In genomic region chrX:11298600-11298999, GRCh38 we compare ENCODE assay signal across 30 cellular contexts. TPM values are rescaled to one million over a fixed set of nuclear protein-coding genes. Genes with fewer than 3 reads are reported as not detected.
DNase-seq lines count a peak whose midpoint lies in the region; ATAC-seq, FAIRE-seq and TF ChIP-seq lines count a peak whose summit lies in the region.
"Had no signal": no experiment of that assay in that cellular context is flagged by ENCODE, and none has a peak within 500 bp of the region (broad histone marks: within the 10 kb centered on the region; RNA-seq: fewer than 3 reads in every experiment).

No MANE protein-coding gene starts in this region.

- H3K9me3 Mint-ChIP-seq in chondrocyte (ENCODE audit: low read depth), result peaks cover 9% of the 10 kb centered on the region
- peaks cover 0 to 1% of the 10 kb centered on the region in 2 donors for H3K9me3 Mint-ChIP-seq in stimulated activated naive B cell treated with anti-CD40 and anti-IgM and Interleukin-4, amounts not matched to agents 10 μg/mL and 1 μg/mL and 100 μg/mL, for 72 hours
- peaks cover 0 to 4% (median 0%) of the 10 kb centered on the region in 6 donors for H3K9me3 Mint-ChIP-seq in immature natural killer cell

- TF ChIP-seq CTCF in K562 (IDR thresholded peaks at IDR 0.05 in 2 of 3, conservative IDR thresholded peaks at IDR 0.05 in 1 of 3; ENCODE audit: insufficient read depth in 2 of 3, low read depth in 1 of 3, low read length in 3 of 3) (no peak), chondrocyte (IDR thresholded peaks at IDR 0.05) (no peak)

- H3K4me3 Mint-ChIP-seq in chondrocyte (ENCODE audit: unreplicated experiment) (no peak overlapping the region), immature natural killer cell (no peak overlapping the region)
- no peak overlapping the region for H3K4me3 Mint-ChIP-seq in stimulated activated naive B cell treated with anti-CD40 and anti-IgM and Interleukin-4, amounts not matched to agents 10 μg/mL and 1 μg/mL and 100 μg/mL, for 72 hours
- H3K4me3 Mint-ChIP-seq: CD14-positive monocyte; CD4-positive, alpha-beta memory T cell; CD4-positive, CD25-positive, alpha-beta regulatory T cell; CD8-positive, alpha-beta memory T cell had no signal

- no peaks in the 10 kb centered on the region for H3K27me3 ChIP-seq in K562 (ENCODE audit: control insufficient read depth in 2 of 2, insufficient read depth in 2 of 2, low read length in 2 of 2)
- H3K27me3 ChIP-seq: BE2C had no signal

- H3K4me1 Mint-ChIP-seq in chondrocyte (ENCODE audit: low read depth), result no peaks in the 10 kb centered on the region
- H3K4me1 Mint-ChIP-seq in stimulated activated naive B cell treated with anti-CD40 and anti-IgM and Interleukin-4, amounts not matched to agents 10 μg/mL and 1 μg/mL and 100 μg/mL, for 72 hours, result no peaks in the 10 kb centered on the region
- H3K4me1 Mint-ChIP-seq in immature natural killer cell, result no peaks in the 10 kb centered on the region
- H3K4me1 Mint-ChIP-seq: CD4-positive, alpha-beta memory T cell; CD4-positive, CD25-positive, alpha-beta regulatory T cell; CD8-positive, alpha-beta memory T cell had no signal

- CTCF ChIA-PET in K562 (lab: Yijun Ruan, JAX; ENCODE audit: low intra/inter-chr PET ratio), result no interaction called here

- no peak overlapping the region for H3K27ac Mint-ChIP-seq in chondrocyte (ENCODE audit: unreplicated experiment)
- H3K27ac Mint-ChIP-seq in stimulated activated naive B cell treated with anti-CD40 and anti-IgM and Interleukin-4, amounts not matched to agents 10 μg/mL and 1 μg/mL and 100 μg/mL, for 72 hours, result peak overlapping the region; percentile 56
- H3K27ac Mint-ChIP-seq in immature natural killer cell, result no peak overlapping the region
- H3K27ac Mint-ChIP-seq: CD4-positive, alpha-beta memory T cell; CD4-positive, CD25-positive, alpha-beta regulatory T cell; CD8-positive, alpha-beta memory T cell had no signal

- no peaks in the 10 kb centered on the region for H3K36me3 Mint-ChIP-seq in chondrocyte (ENCODE audit: low read depth)
- H3K36me3 Mint-ChIP-seq in stimulated activated naive B cell treated with anti-CD40 and anti-IgM and Interleukin-4, amounts not matched to agents 10 μg/mL and 1 μg/mL and 100 μg/mL, for 72 hours, result no peaks in the 10 kb centered on the region
- H3K36me3 Mint-ChIP-seq in immature natural killer cell, result no peaks in the 10 kb centered on the region
- H3K36me3 Mint-ChIP-seq: CD14-positive monocyte; CD4-positive, alpha-beta memory T cell; CD4-positive, CD25-positive, alpha-beta regulatory T cell; CD8-positive, alpha-beta memory T cell had no signal

- H3K4me3 ChIP-seq in K562, result no peak overlapping the region
- H3K4me3 ChIP-seq: BLaER1, GM12878 had no signal

- WGBS in K562 (ENCODE audit: insufficient coverage, low coverage, missing lambda C conversion rate), result 100% methylated on average over 5 of the region's 9 CpGs

- no peak overlapping the region for H2AFZ ChIP-seq in K562 (ENCODE audit: low read depth, low read length)

- H3K79me2 ChIP-seq in K562 (ENCODE audit: control insufficient read depth, insufficient read depth, low read length), result peaks cover 67% of the 10 kb centered on the region

- BruUV-seq in K562 (replicated peaks; lab: Mats Ljungman, UMichigan), result no TSS peak

- intact Hi-C loops in K562 (cut with micrococcal nuclease), result no loop called here

- TF ChIP-seq RAD21 in K562 (CRISPR knock-in tag; conservative IDR thresholded peaks at IDR 0.05 in 1 of 2, IDR thresholded peaks at IDR 0.05 in 1 of 2), result no peak

- H3K36me3 ChIP-seq in K562 (ENCODE audit: control insufficient read depth, insufficient read depth, low read length), result no peaks in the 10 kb centered on the region
- H3K36me3 ChIP-seq: BE2C, BLaER1 had no signal

- no peak for TF ChIP-seq EP300 in K562 (IDR thresholded peaks at IDR 0.05; ENCODE audit: low read length)

- in situ Hi-C loops in K562 (cut with MboI), result no loop called here

- H4K20me1 ChIP-seq in K562 (replicated peaks; ENCODE audit: control insufficient read depth, insufficient read depth, low read length), result no peaks in the 10 kb centered on the region
- H4K20me1 ChIP-seq: BLaER1 had no signal

- DNase-seq in K562 (ENCODE audit: extremely low read depth in 1 of 4, low spot score in 3 of 4), result no peak
- DNase-seq in chondrocyte (ENCODE audit: low spot score), result peak; percentile 72
- DNase-seq in stimulated activated naive B cell treated with anti-CD40 and anti-IgM and Interleukin-4, amounts not matched to agents 10 μg/mL and 1 μg/mL and 100 μg/mL, for 72 hours, result no peak
- DNase-seq in immature natural killer cell, result no peak
- DNase-seq: 8988T; ACHN; BE2C; C1 segment of cervical spinal cord; CD4-positive, alpha-beta memory T cell; CD4-positive, CD25-positive, alpha-beta regulatory T cell; CD8-positive, alpha-beta memory T cell; COR-L47; DMS 273 treated with DMSO at 0.1 percent for 48 hours; DMS153; DMS53; DMS79; DND-41; EL; GDM1 had no signal

- no peaks in the 10 kb centered on the region for H3K9me1 ChIP-seq in K562 (ENCODE audit: control insufficient read depth, insufficient read depth, low read length)

- H3K9ac ChIP-seq in K562 (ENCODE audit: insufficient read depth in 1 of 2, low read depth in 2 of 2, low read length in 2 of 2), result no peak overlapping the region
- H3K9ac ChIP-seq: BLaER1 had no signal

- no peak for TF ChIP-seq POLR2A in K562 (conservative IDR thresholded peaks at IDR 0.05)

- ATAC-seq in K562 (no peak), GM21825 (IDR thresholded peaks at IDR 0.05; ENCODE audit: unreplicated experiment) (no peak)
- no peak for ATAC-seq in stimulated activated naive B cell treated with anti-CD40 and anti-IgM and Interleukin-4, amounts not matched to agents 10 μg/mL and 1 μg/mL and 100 μg/mL, for 72 hours (replicated peaks)
- ATAC-seq: GM12878 had no signal

- no peaks in the 10 kb centered on the region for H3K9me3 ChIP-seq in K562 (replicated peaks; ENCODE audit: control insufficient read depth, insufficient read depth, low read depth, low read length)
- H3K9me3 ChIP-seq: BE2C, BLaER1 had no signal

- no peak for FAIRE-seq in K562 (lab: Jason Lieb, UNC)
- FAIRE-seq: A204.1, GM12878, GM12892, GM18507 had no signal

- POLR2A ChIA-PET in K562 (lab: Yijun Ruan, JAX), result no interaction called here

- H3K4me1 ChIP-seq in K562 (replicated peaks in 1 of 2; ENCODE audit: control insufficient read depth in 2 of 2, insufficient read depth in 2 of 2, low read length in 2 of 2), result peaks cover 5 to 9% of the 10 kb centered on the region in 2 experiments; a peak in 4 of 5 replicates
- H3K4me1 ChIP-seq: BE2C, BLaER1 had no signal

- H3K4me2 ChIP-seq in K562 (ENCODE audit: insufficient read depth, low read length), result no peak overlapping the region
- H3K4me2 ChIP-seq: BLaER1 had no signal

- no peak overlapping the region for H3K27ac ChIP-seq in K562 (ENCODE audit: extremely low read depth, low read depth, low read length)
- H3K27ac ChIP-seq: BLaER1 had no signal

- H3K27me3 Mint-ChIP-seq in chondrocyte (ENCODE audit: low read depth), result no peaks in the 10 kb centered on the region
- peaks cover 8 to 25% of the 10 kb centered on the region in 2 donors for H3K27me3 Mint-ChIP-seq in stimulated activated naive B cell treated with anti-CD40 and anti-IgM and Interleukin-4, amounts not matched to agents 10 μg/mL and 1 μg/mL and 100 μg/mL, for 72 hours
- H3K27me3 Mint-ChIP-seq in immature natural killer cell (ENCODE audit: low read depth in 3 of 3), result peaks cover 0 to 2% (median 2%) of the 10 kb centered on the region in 3 donors
- H3K27me3 Mint-ChIP-seq: CD4-positive, alpha-beta memory T cell had no signal

TF ChIP-seq in K562, 482 proteins besides CTCF, POLR2A, EP300 and RAD21:
- TF ChIP-seq C11orf30 (IDR thresholded peaks at IDR 0.05; ENCODE audit: low read depth) (no peak), POLR2G (IDR thresholded peaks at IDR 0.05; ENCODE audit: low read depth, low read length) (peak; percentile 37), RBM22 (IDR thresholded peaks at IDR 0.05; ENCODE audit: low read depth, low read length, poor library complexity, severe bottlenecking) (peak; percentile 60)

RNA-seq across cellular contexts. Expression of gene AMELX, which starts 5.4 kb away (rescaled TPM):
- not detected in 2 replicates for total RNA-seq in K562 (2011; cell fraction: chromatin; rRNA removed; ENCODE audit: low replicate concordance)
- total RNA-seq in K562 (2011; cell fraction: nucleolus; rRNA removed), result not detected in 2 replicates
- not detected in 2 replicates for total RNA-seq in K562 (2011; cell fraction: nucleoplasm; rRNA removed)
- not detected in 2 replicates for total RNA-seq in K562 (2014; rRNA removed)
- not detected in 2 replicates for total RNA-seq in K562 (2014; rRNA removed; fragmentation: Illumina TruSeq; extraction: Trizol)
- not detected in 2 replicates for total RNA-seq in K562 (2015; rRNA removed; fragmentation: Illumina TruSeq; extraction: Trizol)
- total RNA-seq in K562 (2021), result 0.22 TPM in 1 of 2 replicates, not detected in the other
- polyA plus RNA-seq in K562 (2011; rRNA removed), result not detected in 2 replicates
- polyA plus RNA-seq in K562 (2011; cell fraction: cytosol; rRNA removed), result not detected in 2 replicates
- not detected in 2 replicates for polyA plus RNA-seq in K562 (2011; cell fraction: nucleus; rRNA removed)
- polyA plus RNA-seq in K562 (2012), result not detected in 2 replicates
- not detected in 2 replicates for polyA plus RNA-seq in K562 (2014; fragmentation: Illumina TruSeq; extraction: Trizol)
- polyA plus RNA-seq in K562 (2014; fragmentation: Nextera tagmentation; extraction: Ambion mirVana), result not detected
- not detected in 2 replicates for polyA plus RNA-seq in K562 (2014; rRNA removed)
- polyA minus RNA-seq in K562 (2011; rRNA and poly(A)+ RNA removed), result not detected in 2 replicates
- not detected in 2 replicates for polyA minus RNA-seq in K562 (2011; cell fraction: cytosol; rRNA and poly(A)+ RNA removed)
- not detected in 2 replicates for polyA minus RNA-seq in K562 (2011; cell fraction: nucleus; rRNA and poly(A)+ RNA removed)
- not detected in 3 replicates for total RNA-seq in chondrocyte
- not detected for polyA plus RNA-seq in immature natural killer cell
- total RNA-seq: A673; CD4-positive, alpha-beta memory T cell; CD4-positive, CD25-positive, alpha-beta regulatory T cell; CD8-positive, alpha-beta memory T cell; Daoy; G401; GM12878 had no signal
- polyA plus RNA-seq: AG04450; CD14-positive monocyte; CD4-positive, alpha-beta memory T cell; CD4-positive, CD25-positive, alpha-beta regulatory T cell; CD8-positive, alpha-beta memory T cell; GM12878 had no signal
